Comparison of ENCODE assay signal across 8 cellular contexts in the genomic region with DNA sequence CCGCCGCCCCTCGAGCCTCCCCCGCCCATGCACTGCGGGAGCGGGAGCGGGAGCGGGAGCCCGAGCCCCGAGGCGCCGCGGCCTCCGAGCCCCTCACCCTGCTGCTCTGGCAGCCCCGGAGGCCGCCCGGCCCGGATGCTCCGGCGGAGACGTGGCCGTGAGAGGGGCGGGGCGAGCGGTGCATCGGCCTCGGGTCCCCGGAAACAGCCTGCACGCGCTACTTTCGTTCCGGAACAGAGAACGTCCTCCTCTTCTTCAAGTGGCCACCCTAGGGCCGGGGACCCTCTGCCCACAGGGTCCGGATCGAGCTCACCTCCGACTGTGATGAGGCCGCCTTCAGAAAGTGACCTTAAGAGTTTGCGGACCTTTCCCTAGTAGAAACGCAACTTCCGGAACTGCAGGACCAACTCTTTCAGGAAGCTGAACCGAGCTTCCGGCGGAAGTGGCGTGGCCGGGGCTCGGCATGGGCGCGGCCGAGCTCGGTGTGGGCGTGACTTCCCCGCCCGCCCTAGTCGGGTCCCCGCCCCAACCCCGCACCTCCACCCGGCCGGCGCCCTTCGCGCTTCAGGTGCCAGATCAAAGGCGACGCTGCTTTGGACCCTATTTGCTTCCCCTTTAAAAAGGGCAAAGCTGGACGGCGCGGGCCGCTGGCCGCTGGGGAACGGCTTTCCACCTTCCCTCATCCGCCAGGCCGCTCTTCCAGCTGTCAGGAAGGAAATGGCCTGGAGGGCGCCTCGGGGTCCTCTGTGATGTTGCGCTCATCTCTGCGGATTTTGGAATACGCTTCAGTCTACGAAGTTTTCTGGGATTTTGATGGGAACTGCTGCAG. TPM values are rescaled to one million over a fixed set of nuclear protein-coding genes. Genes with fewer than 3 reads are reported as not detected.
A peak's percentile ranks its signal among the peaks of the same experiment; 100 is the strongest.
DNase-seq lines count a peak whose midpoint lies in the region; ATAC-seq, FAIRE-seq and TF ChIP-seq lines count a peak whose summit lies in the region.

A gene with protein sequence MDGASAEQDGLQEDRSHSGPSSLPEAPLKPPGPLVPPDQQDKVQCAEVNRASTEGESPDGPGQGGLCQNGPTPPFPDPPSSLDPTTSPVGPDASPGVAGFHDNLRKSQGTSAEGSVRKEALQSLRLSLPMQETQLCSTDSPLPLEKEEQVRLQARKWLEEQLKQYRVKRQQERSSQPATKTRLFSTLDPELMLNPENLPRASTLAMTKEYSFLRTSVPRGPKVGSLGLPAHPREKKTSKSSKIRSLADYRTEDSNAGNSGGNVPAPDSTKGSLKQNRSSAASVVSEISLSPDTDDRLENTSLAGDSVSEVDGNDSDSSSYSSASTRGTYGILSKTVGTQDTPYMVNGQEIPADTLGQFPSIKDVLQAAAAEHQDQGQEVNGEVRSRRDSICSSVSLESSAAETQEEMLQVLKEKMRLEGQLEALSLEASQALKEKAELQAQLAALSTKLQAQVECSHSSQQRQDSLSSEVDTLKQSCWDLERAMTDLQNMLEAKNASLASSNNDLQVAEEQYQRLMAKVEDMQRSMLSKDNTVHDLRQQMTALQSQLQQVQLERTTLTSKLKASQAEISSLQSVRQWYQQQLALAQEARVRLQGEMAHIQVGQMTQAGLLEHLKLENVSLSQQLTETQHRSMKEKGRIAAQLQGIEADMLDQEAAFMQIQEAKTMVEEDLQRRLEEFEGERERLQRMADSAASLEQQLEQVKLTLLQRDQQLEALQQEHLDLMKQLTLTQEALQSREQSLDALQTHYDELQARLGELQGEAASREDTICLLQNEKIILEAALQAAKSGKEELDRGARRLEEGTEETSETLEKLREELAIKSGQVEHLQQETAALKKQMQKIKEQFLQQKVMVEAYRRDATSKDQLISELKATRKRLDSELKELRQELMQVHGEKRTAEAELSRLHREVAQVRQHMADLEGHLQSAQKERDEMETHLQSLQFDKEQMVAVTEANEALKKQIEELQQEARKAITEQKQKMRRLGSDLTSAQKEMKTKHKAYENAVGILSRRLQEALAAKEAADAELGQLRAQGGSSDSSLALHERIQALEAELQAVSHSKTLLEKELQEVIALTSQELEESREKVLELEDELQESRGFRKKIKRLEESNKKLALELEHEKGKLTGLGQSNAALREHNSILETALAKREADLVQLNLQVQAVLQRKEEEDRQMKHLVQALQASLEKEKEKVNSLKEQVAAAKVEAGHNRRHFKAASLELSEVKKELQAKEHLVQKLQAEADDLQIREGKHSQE (N-terminal part only) (minus strand): TSS at position 164 of the 829 bp plus-strand sequence. CDS start 6,741 bp downstream, outside the sequence.

- H3K4me3 Mint-ChIP-seq in WTC11 = peak within 1 kb of the TSS; percentile 94
- peak within 1 kb of the TSS; percentile 93 to 98 (median 95) for H3K4me3 Mint-ChIP-seq in immature natural killer cell

- no peaks in the 10 kb centered on the region for H3K27me3 ChIP-seq in bronchial epithelial cell (ENCODE audit: control insufficient read depth, insufficient read depth, low read length)

- in situ Hi-C loops in GM18951 (cut with MboI; ENCODE audit: low sequenced_read_pairs, unreplicated experiment) = no loop called here

- H3K27ac Mint-ChIP-seq in WTC11 = peak within 1 kb of the TSS; percentile 100
- H3K27ac Mint-ChIP-seq in immature natural killer cell = peak within 1 kb of the TSS; percentile 98 to 100 (median 99)

- H3K27me3 Mint-ChIP-seq in WTC11 (ENCODE audit: low read depth) (no peaks in the 10 kb centered on the region), immature natural killer cell (ENCODE audit: low read depth in 3 of 3) (peaks cover 13 to 27% (median 25%) of the 10 kb centered on the region in 3 donors)

- H3K4me1 Mint-ChIP-seq in WTC11 (peaks cover 14% of the 10 kb centered on the region), immature natural killer cell (peaks cover 45 to 61% of the 10 kb centered on the region in 2 donors)

- DNase-seq in AG08395 (ENCODE audit: low spot score) (peak; percentile 99), NCI-H226 (peak; percentile 77), WTC11 (ENCODE audit: low spot score) (peak; percentile 95), bronchial epithelial cell (ENCODE audit: low read depth) (peak; percentile 81), immature natural killer cell (peak; percentile 93 to 96 (median 95)), smooth muscle cell of the brain vasculature (ENCODE audit: low read depth, low spot score) (peak; percentile 83)

- POLR2A ChIA-PET in WTC11 (lab: Charles Lee) = interaction anchor here (0.9 kb wide), 1 partner anchor 251 kb away, joined by 3 read pairs; no protein-coding TSS in a partner anchor

- peak; percentile 94 for ATAC-seq in HG03175 (IDR thresholded peaks at IDR 0.05; ENCODE audit: unreplicated experiment)
- peak; percentile 96 for ATAC-seq in WTC11

- TF ChIP-seq CTCF in WTC11 (IDR thresholded peaks at IDR 0.05) = no peak
- TF ChIP-seq CTCF in bronchial epithelial cell (IDR thresholded peaks at IDR 0.05; ENCODE audit: insufficient read depth, low read length, severe bottlenecking) = no peak

- FAIRE-seq in bronchial epithelial cell (lab: Jason Lieb, UNC) = no peak

- H3K36me3 Mint-ChIP-seq in WTC11 (peaks cover 20% of the 10 kb centered on the region), immature natural killer cell (peaks cover 5 to 12% (median 12%) of the 10 kb centered on the region in 3 donors)

- H3K9me3 Mint-ChIP-seq in WTC11 (no peaks in the 10 kb centered on the region), immature natural killer cell (no peaks in the 10 kb centered on the region)

- H3K36me3 ChIP-seq in bronchial epithelial cell (ENCODE audit: control insufficient read depth, insufficient read depth, low read length) = peaks cover 22% of the 10 kb centered on the region

- CTCF ChIA-PET in WTC11 (lab: Charles Lee) = interaction anchor here (0.9 to 2.0 kb wide), 4 partner anchors 22 to 352 kb away, joined by 6 to 17 read pairs (median 6); no protein-coding TSS in a partner anchor

- TF ChIP-seq POLR2A in GM18951 (IDR thresholded peaks at IDR 0.05; ENCODE audit: extremely low read depth, insufficient read depth, insufficient read length) = peak; percentile 87

- peak within 1 kb of the TSS; percentile 63 for H3K4me3 ChIP-seq in bronchial epithelial cell (ENCODE audit: low read depth, low read length)

TF ChIP-seq in WTC11, 78 proteins besides CTCF, POLR2A, EP300 and RAD21 (continues in another document):
- TF ChIP-seq EMX1 (CRISPR knock-in tag; IDR thresholded peaks at IDR 0.05) = 0 out of 2 replicates have a peak, but pooled peaks have one; percentile 62
- TF ChIP-seq, protein P1, sequence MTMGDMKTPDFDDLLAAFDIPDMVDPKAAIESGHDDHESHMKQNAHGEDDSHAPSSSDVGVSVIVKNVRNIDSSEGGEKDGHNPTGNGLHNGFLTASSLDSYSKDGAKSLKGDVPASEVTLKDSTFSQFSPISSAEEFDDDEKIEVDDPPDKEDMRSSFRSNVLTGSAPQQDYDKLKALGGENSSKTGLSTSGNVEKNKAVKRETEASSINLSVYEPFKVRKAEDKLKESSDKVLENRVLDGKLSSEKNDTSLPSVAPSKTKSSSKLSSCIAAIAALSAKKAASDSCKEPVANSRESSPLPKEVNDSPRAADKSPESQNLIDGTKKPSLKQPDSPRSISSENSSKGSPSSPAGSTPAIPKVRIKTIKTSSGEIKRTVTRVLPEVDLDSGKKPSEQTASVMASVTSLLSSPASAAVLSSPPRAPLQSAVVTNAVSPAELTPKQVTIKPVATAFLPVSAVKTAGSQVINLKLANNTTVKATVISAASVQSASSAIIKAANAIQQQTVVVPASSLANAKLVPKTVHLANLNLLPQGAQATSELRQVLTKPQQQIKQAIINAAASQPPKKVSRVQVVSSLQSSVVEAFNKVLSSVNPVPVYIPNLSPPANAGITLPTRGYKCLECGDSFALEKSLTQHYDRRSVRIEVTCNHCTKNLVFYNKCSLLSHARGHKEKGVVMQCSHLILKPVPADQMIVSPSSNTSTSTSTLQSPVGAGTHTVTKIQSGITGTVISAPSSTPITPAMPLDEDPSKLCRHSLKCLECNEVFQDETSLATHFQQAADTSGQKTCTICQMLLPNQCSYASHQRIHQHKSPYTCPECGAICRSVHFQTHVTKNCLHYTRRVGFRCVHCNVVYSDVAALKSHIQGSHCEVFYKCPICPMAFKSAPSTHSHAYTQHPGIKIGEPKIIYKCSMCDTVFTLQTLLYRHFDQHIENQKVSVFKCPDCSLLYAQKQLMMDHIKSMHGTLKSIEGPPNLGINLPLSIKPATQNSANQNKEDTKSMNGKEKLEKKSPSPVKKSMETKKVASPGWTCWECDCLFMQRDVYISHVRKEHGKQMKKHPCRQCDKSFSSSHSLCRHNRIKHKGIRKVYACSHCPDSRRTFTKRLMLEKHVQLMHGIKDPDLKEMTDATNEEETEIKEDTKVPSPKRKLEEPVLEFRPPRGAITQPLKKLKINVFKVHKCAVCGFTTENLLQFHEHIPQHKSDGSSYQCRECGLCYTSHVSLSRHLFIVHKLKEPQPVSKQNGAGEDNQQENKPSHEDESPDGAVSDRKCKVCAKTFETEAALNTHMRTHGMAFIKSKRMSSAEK (CRISPR knock-in tag; IDR thresholded peaks at IDR 0.05; ENCODE audit: borderline replicate concordance) = no peak
- 0 out of 2 replicates have a peak, but pooled peaks have one; percentile 11 for TF ChIP-seq ZNF317 (CRISPR knock-in tag; IDR thresholded peaks at IDR 0.05; ENCODE audit: borderline replicate concordance, low read depth)
- TF ChIP-seq FOXK1 (CRISPR knock-in tag; IDR thresholded peaks at IDR 0.05) = peak; percentile 53
- peak; percentile 97 for TF ChIP-seq SP1 (CRISPR knock-in tag; conservative IDR thresholded peaks at IDR 0.05)
- TF ChIP-seq NFATC4 (CRISPR knock-in tag; IDR thresholded peaks at IDR 0.05) = 0 out of 2 replicates have a peak, but pooled peaks have one; percentile 51
- TF ChIP-seq, protein P2, sequence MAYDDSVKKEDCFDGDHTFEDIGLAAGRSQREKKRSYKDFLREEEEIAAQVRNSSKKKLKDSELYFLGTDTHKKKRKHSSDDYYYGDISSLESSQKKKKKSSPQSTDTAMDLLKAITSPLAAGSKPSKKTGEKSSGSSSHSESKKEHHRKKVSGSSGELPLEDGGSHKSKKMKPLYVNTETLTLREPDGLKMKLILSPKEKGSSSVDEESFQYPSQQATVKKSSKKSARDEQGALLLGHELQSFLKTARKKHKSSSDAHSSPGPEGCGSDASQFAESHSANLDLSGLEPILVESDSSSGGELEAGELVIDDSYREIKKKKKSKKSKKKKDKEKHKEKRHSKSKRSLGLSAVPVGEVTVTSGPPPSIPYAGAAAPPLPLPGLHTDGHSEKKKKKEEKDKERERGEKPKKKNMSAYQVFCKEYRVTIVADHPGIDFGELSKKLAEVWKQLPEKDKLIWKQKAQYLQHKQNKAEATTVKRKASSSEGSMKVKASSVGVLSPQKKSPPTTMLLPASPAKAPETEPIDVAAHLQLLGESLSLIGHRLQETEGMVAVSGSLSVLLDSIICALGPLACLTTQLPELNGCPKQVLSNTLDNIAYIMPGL (CRISPR knock-in tag; IDR thresholded peaks at IDR 0.05) = peak; percentile 79
- no peak for TF ChIP-seq JUN (CRISPR knock-in tag; IDR thresholded peaks at IDR 0.05)
- TF ChIP-seq NR2C2 (CRISPR knock-in tag; IDR thresholded peaks at IDR 0.05) = no peak
- peak; percentile 71; the same call in 1 of the 2 replicates for TF ChIP-seq CBFB (CRISPR knock-in tag; IDR thresholded peaks at IDR 0.05; ENCODE audit: low read depth)

RNA-seq across cellular contexts. Expression of the gene that starts here (rescaled TPM):
- total RNA-seq in WTC11 (2021) (36.8 to 47.8 TPM (median 39.6 TPM) in 3 replicates), bronchial epithelial cell (102 and 134 TPM in 2 replicates)
- 10 to 100 TPM in 1 of 3 donors, 1 to 10 TPM in 1, under 1 TPM in 1; 0.69 to 21.9 (median 3.8) TPM for polyA plus RNA-seq in immature natural killer cell

Comparison
In these comparisons a context has a peak if more than half of its experiments do, and no peak if none do; other contexts are left out.
1. Peak in every context shown above with its lines: DNase-seq, ATAC-seq and H3K4me3 ChIP-seq.